13 cellular contexts compared by ENCODE assay signal in genomic region chr1:183936791-183937190, GRCh38.
A peak's percentile ranks its signal among the peaks of the same experiment; 100 is the strongest.
DNase-seq lines count a peak whose midpoint lies in the region; ATAC-seq and TF ChIP-seq lines count a peak whose summit lies in the region.
"Had no signal": no experiment of that assay in that cellular context is flagged by ENCODE, and none has a peak within 500 bp of the region (broad histone marks: within the 10 kb centered on the region; RNA-seq: fewer than 3 reads in every experiment).

No MANE protein-coding gene starts in this region.

- H3K27ac ChIP-seq in naive thymus-derived CD4-positive, alpha-beta T cell (ENCODE audit: low read depth, low read length) = no peak overlapping the region
- H3K27ac ChIP-seq in SK-N-SH (ENCODE audit: low read depth in 2 of 2, low read length in 1 of 2) = no peak overlapping the region
- H3K27ac ChIP-seq: BLaER1 treated with 17β-estradiol and CSF1 and Interleukin-3, amounts not matched to agents 10 nM and 100 nM had no signal

- no peak for DNase-seq in natural killer cell
- DNase-seq in natural killer cell treated with Interleukin-12 subunit alpha and Interleukin-12 subunit beta and Interleukin-15 and Interleukin-18, amount 100 ng/mL, for 72 hours (ENCODE audit: low spot score) = no peak
- peak; percentile 51 for DNase-seq in epithelial cell of esophagus (ENCODE audit: low read depth)
- no peak for DNase-seq in neural crest cell (ENCODE audit: low read depth, low spot score)
- no peak for DNase-seq in naive thymus-derived CD4-positive, alpha-beta T cell
- DNase-seq in SK-N-SH = no peak
- DNase-seq: ACHN; CD4-positive, alpha-beta T cell; DMS79; EL had no signal

- TF ChIP-seq CTCF in natural killer cell (IDR thresholded peaks at IDR 0.05) (no peak), epithelial cell of esophagus (IDR thresholded peaks at IDR 0.05; ENCODE audit: insufficient read depth, low read depth, low read length, missing control alignments) (no peak), neural crest cell (conservative IDR thresholded peaks at IDR 0.05) (no peak), SK-N-SH (IDR thresholded peaks at IDR 0.05) (no peak)

- H3K9me3 Mint-ChIP-seq in natural killer cell (no peaks in the 10 kb centered on the region), neural crest cell (no peaks in the 10 kb centered on the region)
- H3K9me3 Mint-ChIP-seq in natural killer cell treated with Interleukin-12 subunit alpha and Interleukin-12 subunit beta and Interleukin-15 and Interleukin-18, amount 100 ng/mL, for 72 hours = no peaks in the 10 kb centered on the region
- H3K9me3 Mint-ChIP-seq in naive thymus-derived CD4-positive, alpha-beta T cell = peaks cover 0 to 4% (median 0%) of the 10 kb centered on the region in 11 donors
- H3K9me3 Mint-ChIP-seq: CD4-positive, alpha-beta T cell had no signal

- peak overlapping the region; percentile 58 to 70 for H3K27ac Mint-ChIP-seq in natural killer cell
- peak overlapping the region in 1 of 2 donors; percentile 33 for H3K27ac Mint-ChIP-seq in natural killer cell treated with Interleukin-12 subunit alpha and Interleukin-12 subunit beta and Interleukin-15 and Interleukin-18, amount 100 ng/mL, for 72 hours
- H3K27ac Mint-ChIP-seq in neural crest cell (ENCODE audit: unreplicated experiment) = peak overlapping the region; percentile 64
- peak overlapping the region in 2 of 9 donors; percentile 17 to 58 for H3K27ac Mint-ChIP-seq in naive thymus-derived CD4-positive, alpha-beta T cell
- H3K27ac Mint-ChIP-seq: CD4-positive, alpha-beta T cell had no signal

- POLR2A ChIA-PET in naive thymus-derived CD4-positive, alpha-beta T cell (lab: Charles Lee) = no interaction called here
- POLR2A ChIA-PET in SK-N-SH (lab: Yijun Ruan, JAX) = no interaction called here

- ATAC-seq in natural killer cell (peak in 2 of 3 donors; percentile 22 to 35), HG02840 (IDR thresholded peaks at IDR 0.05; ENCODE audit: low FRiP score, unreplicated experiment) (no peak)
- no peak for ATAC-seq in natural killer cell treated with Interleukin-12 subunit alpha and Interleukin-12 subunit beta and Interleukin-15 and Interleukin-18, amount 100 ng/mL, for 72 hours
- ATAC-seq in naive thymus-derived CD4-positive, alpha-beta T cell = no peak

- H3F3A ChIP-seq in SK-N-SH (replicated peaks; ENCODE audit: insufficient read depth) = no peaks in the 10 kb centered on the region

- no peaks in the 10 kb centered on the region for H3K27me3 ChIP-seq in naive thymus-derived CD4-positive, alpha-beta T cell (ENCODE audit: control insufficient read depth in 2 of 2, insufficient read depth in 2 of 2, low read length in 2 of 2)
- no peaks in the 10 kb centered on the region for H3K27me3 ChIP-seq in SK-N-SH (ENCODE audit: insufficient read depth)
- H3K27me3 ChIP-seq: BLaER1 treated with 17β-estradiol and CSF1 and Interleukin-3, amounts not matched to agents 10 nM and 100 nM had no signal

- H3K4me1 ChIP-seq in naive thymus-derived CD4-positive, alpha-beta T cell (ENCODE audit: control insufficient read depth in 2 of 2, insufficient read depth in 2 of 2, low read length in 2 of 2) = no peaks in the 10 kb centered on the region
- peaks cover 0 to 9% of the 10 kb centered on the region in 2 experiments; a peak in 2 of 4 replicates for H3K4me1 ChIP-seq in SK-N-SH (ENCODE audit: control insufficient read depth in 1 of 2, insufficient read depth in 2 of 2, low read depth in 1 of 2, low read length in 1 of 2)
- H3K4me1 ChIP-seq: HAP-1 had no signal

- CTCF ChIA-PET in naive thymus-derived CD4-positive, alpha-beta T cell (lab: Charles Lee) = no interaction called here
- CTCF ChIA-PET in SK-N-SH (lab: Yijun Ruan, JAX) = interaction anchor here (1.4 kb wide), 1 partner anchor 21 kb away, joined by 3 read pairs; no protein-coding TSS in a partner anchor

- H3K36me3 Mint-ChIP-seq in natural killer cell (no peaks in the 10 kb centered on the region), neural crest cell (ENCODE audit: low read depth) (peaks cover 20% of the 10 kb centered on the region)
- no peaks in the 10 kb centered on the region for H3K36me3 Mint-ChIP-seq in natural killer cell treated with Interleukin-12 subunit alpha and Interleukin-12 subunit beta and Interleukin-15 and Interleukin-18, amount 100 ng/mL, for 72 hours
- peaks cover 0 to 2% (median 0%) of the 10 kb centered on the region in 5 donors for H3K36me3 Mint-ChIP-seq in naive thymus-derived CD4-positive, alpha-beta T cell

- H3K4me3 Mint-ChIP-seq in natural killer cell (no peak overlapping the region), neural crest cell (no peak overlapping the region)
- no peak overlapping the region for H3K4me3 Mint-ChIP-seq in natural killer cell treated with Interleukin-12 subunit alpha and Interleukin-12 subunit beta and Interleukin-15 and Interleukin-18, amount 100 ng/mL, for 72 hours
- no peak overlapping the region for H3K4me3 Mint-ChIP-seq in naive thymus-derived CD4-positive, alpha-beta T cell
- H3K4me3 Mint-ChIP-seq: CD4-positive, alpha-beta T cell had no signal

- H3K9ac ChIP-seq in SK-N-SH = no peak overlapping the region
- H3K9ac ChIP-seq: BLaER1 treated with 17β-estradiol and CSF1 and Interleukin-3, amounts not matched to agents 10 nM and 100 nM had no signal

- H3K27me3 Mint-ChIP-seq in natural killer cell (ENCODE audit: low read depth in 2 of 2) (no peaks in the 10 kb centered on the region), neural crest cell (ENCODE audit: low read depth) (no peaks in the 10 kb centered on the region)
- no peaks in the 10 kb centered on the region for H3K27me3 Mint-ChIP-seq in natural killer cell treated with Interleukin-12 subunit alpha and Interleukin-12 subunit beta and Interleukin-15 and Interleukin-18, amount 100 ng/mL, for 72 hours
- peaks cover 0 to 7% (median 0%) of the 10 kb centered on the region in 5 donors for H3K27me3 Mint-ChIP-seq in naive thymus-derived CD4-positive, alpha-beta T cell
- H3K27me3 Mint-ChIP-seq: CD4-positive, alpha-beta T cell had no signal

- TF ChIP-seq EP300 in SK-N-SH (IDR thresholded peaks at IDR 0.05; ENCODE audit: borderline replicate concordance in 1 of 2, low read depth in 1 of 2, low read length in 1 of 2) = no peak

- no peaks in the 10 kb centered on the region for H4K20me1 ChIP-seq in SK-N-SH (ENCODE audit: insufficient read depth)

- H3K79me2 ChIP-seq in SK-N-SH (ENCODE audit: insufficient read depth) = no peaks in the 10 kb centered on the region

- H3K9me2 ChIP-seq in SK-N-SH = no peaks in the 10 kb centered on the region

- intact Hi-C loops in natural killer cell (cut with micrococcal nuclease) = no loop called here
- intact Hi-C loops in naive thymus-derived CD4-positive, alpha-beta T cell (cut with micrococcal nuclease) = no loop called here

- H3K4me3 ChIP-seq in epithelial cell of esophagus (ENCODE audit: low read length) (no peak overlapping the region), SK-N-SH (ENCODE audit: low read depth in 2 of 2, low read length in 1 of 2) (no peak overlapping the region)
- H3K4me3 ChIP-seq in naive thymus-derived CD4-positive, alpha-beta T cell (ENCODE audit: low read length) = no peak overlapping the region
- H3K4me3 ChIP-seq: BLaER1 treated with 17β-estradiol and CSF1 and Interleukin-3, amounts not matched to agents 10 nM and 100 nM; HAP-1 had no signal

- H3K4me1 Mint-ChIP-seq in natural killer cell (peaks cover 19 to 30% of the 10 kb centered on the region in 2 donors), neural crest cell (peaks cover 45% of the 10 kb centered on the region)
- H3K4me1 Mint-ChIP-seq in natural killer cell treated with Interleukin-12 subunit alpha and Interleukin-12 subunit beta and Interleukin-15 and Interleukin-18, amount 100 ng/mL, for 72 hours (ENCODE audit: low read depth in 2 of 2) = peaks cover 12 to 16% of the 10 kb centered on the region in 2 donors
- H3K4me1 Mint-ChIP-seq in naive thymus-derived CD4-positive, alpha-beta T cell = peaks cover 0 to 8% (median 0%) of the 10 kb centered on the region in 7 donors

- no peak overlapping the region for H2AFZ ChIP-seq in SK-N-SH (ENCODE audit: low read depth)

- H3K4me2 ChIP-seq in SK-N-SH = no peak overlapping the region

- 94% methylated on average over 7 of the region's 7 CpGs for WGBS in SK-N-SH (ENCODE audit: low lambda C conversion rate)

- no peak for TF ChIP-seq RAD21 in SK-N-SH (IDR thresholded peaks at IDR 0.05; ENCODE audit: low read length)

- no peaks in the 10 kb centered on the region for H3K9me3 ChIP-seq in naive thymus-derived CD4-positive, alpha-beta T cell (ENCODE audit: control insufficient read depth in 2 of 3, low read length in 3 of 3)
- H3K9me3 ChIP-seq in SK-N-SH = no peaks in the 10 kb centered on the region
- H3K9me3 ChIP-seq: HAP-1 had no signal

- H3K36me3 ChIP-seq in naive thymus-derived CD4-positive, alpha-beta T cell (ENCODE audit: control insufficient read depth in 2 of 3, insufficient read depth in 3 of 3, low read length in 3 of 3) = no peaks in the 10 kb centered on the region
- H3K36me3 ChIP-seq in SK-N-SH (replicated peaks in 1 of 2; ENCODE audit: control insufficient read depth in 1 of 2, insufficient read depth in 2 of 2, low read length in 1 of 2) = no peaks in the 10 kb centered on the region
- H3K36me3 ChIP-seq: BLaER1 treated with 17β-estradiol and CSF1 and Interleukin-3, amounts not matched to agents 10 nM and 100 nM; HAP-1 had no signal

TF ChIP-seq in SK-N-SH, 30 proteins besides CTCF, POLR2A, EP300 and RAD21 (continues in another document):
- TF ChIP-seq RCOR1 (IDR thresholded peaks at IDR 0.05; ENCODE audit: low read length) (no peak), FOXM1 (IDR thresholded peaks at IDR 0.05; ENCODE audit: low read depth) (no peak), ELF1 (IDR thresholded peaks at IDR 0.05) (no peak), NRF1 (IDR thresholded peaks at IDR 0.05; ENCODE audit: low read depth, low read length) (no peak), GATA2 (CRISPR knock-in tag; IDR thresholded peaks at IDR 0.05) (no peak), GABPA (IDR thresholded peaks at IDR 0.05; ENCODE audit: low read depth) (no peak)

Comparison
In these comparisons a context has a peak if more than half of its experiments do, and no peak if none do; other contexts are left out.
1. ATAC-seq: peak in natural killer cell (2 of 3); none in natural killer cell treated with Interleukin-12 subunit alpha and Interleukin-12 subunit beta and Interleukin-15 and Interleukin-18, amount 100 ng/mL, for 72 hours (0 of 2), HG02840 (single experiment) and naive thymus-derived CD4-positive, alpha-beta T cell (single experiment).